9 cellular contexts compared by ENCODE assay signal in genomic region chr2:97868986-97869721, GRCh38.
A peak's percentile ranks its signal among the peaks of the same experiment; 100 is the strongest.
DNase-seq lines count a peak whose midpoint lies in the region; ATAC-seq and TF ChIP-seq lines count a peak whose summit lies in the region.
"Had no signal": no experiment of that assay in that cellular context is flagged by ENCODE, and none has a peak within 500 bp of the region (broad histone marks: within the 10 kb centered on the region; RNA-seq: fewer than 3 reads in every experiment).

No MANE protein-coding gene starts in this region.

- H3K9me3 Mint-ChIP-seq in GM23338 = peaks cover 29% of the 10 kb centered on the region
- H3K9me3 Mint-ChIP-seq: activated B cell treated with CpG ODN at 0.5 μM for 24 hours had no signal

- no peak overlapping the region for H2AFZ ChIP-seq in GM23338

- peaks cover 9% of the 10 kb centered on the region; the same call in 2 of the 3 replicates for H3K4me1 Mint-ChIP-seq in GM23338

- no peak overlapping the region for H3K4me3 Mint-ChIP-seq in GM23338
- H3K4me3 Mint-ChIP-seq: activated B cell treated with CpG ODN at 0.5 μM for 24 hours had no signal

- H3F3A ChIP-seq in GM23338 (replicated peaks; ENCODE audit: low read depth) = no peaks in the 10 kb centered on the region

- H3K4me3 ChIP-seq in GM23338 (no peak overlapping the region), retinal pigment epithelial cell (ENCODE audit: low read length) (no peak overlapping the region), prostate gland (no peak overlapping the region)

- intact Hi-C loops in cardiac septum (cut with DNase I) (loop anchor here (5.0 kb wide), 1 partner anchor 293 kb away; no protein-coding TSS in a partner anchor), prostate gland (cut with DNase I) (no loop called here)

- H3K4me1 ChIP-seq in GM23338 (ENCODE audit: insufficient read depth) (0 out of 2 replicates have a peak, but pooled peaks cover 9% of the 10 kb centered on the region), prostate gland (replicated peaks) (no peaks in the 10 kb centered on the region)

- H3K27me3 ChIP-seq in GM23338 (ENCODE audit: insufficient read depth) = no peaks in the 10 kb centered on the region
- no peaks in the 10 kb centered on the region for H3K27me3 ChIP-seq in prostate gland (replicated peaks; ENCODE audit: insufficient read depth)

- 76% methylated on average over 5 of the region's 5 CpGs for WGBS in prostate gland

- ATAC-seq in GM23338 (peak; percentile 39; the same call in 2 of the 3 replicates), SK-N-SH treated with all-trans-retinoic acid at 6 μM for 48 hours (peak; percentile 96), GM19395 (IDR thresholded peaks at IDR 0.05; ENCODE audit: unreplicated experiment) (no peak)

- peaks cover 30% of the 10 kb centered on the region for H3K36me3 Mint-ChIP-seq in GM23338 (ENCODE audit: low read depth)

- H3K27ac ChIP-seq in GM23338 (ENCODE audit: low read depth) (no peak overlapping the region), prostate gland (no peak overlapping the region)

- no peak overlapping the region for H3K27ac Mint-ChIP-seq in GM23338
- H3K27ac Mint-ChIP-seq: activated B cell treated with CpG ODN at 0.5 μM for 24 hours had no signal

- no peak overlapping the region for H3K4me2 ChIP-seq in GM23338

- H3K9me3 ChIP-seq in prostate gland = no peaks in the 10 kb centered on the region

- H3K79me2 ChIP-seq in GM23338 (replicated peaks; ENCODE audit: insufficient read depth) = peaks cover under 1% of the 10 kb centered on the region; the same call in 1 of the 2 replicates

- no peaks in the 10 kb centered on the region for H3K9me2 ChIP-seq in GM23338 (ENCODE audit: insufficient read depth)

- H3K27me3 Mint-ChIP-seq in GM23338 (ENCODE audit: insufficient read depth, low read depth, poor library complexity) = no peaks in the 10 kb centered on the region
- H3K27me3 Mint-ChIP-seq: activated B cell treated with CpG ODN at 0.5 μM for 24 hours had no signal

- no peak for TF ChIP-seq POLR2A in prostate gland (IDR thresholded peaks at IDR 0.05)

- TF ChIP-seq CTCF in GM23338 (conservative IDR thresholded peaks at IDR 0.05; ENCODE audit: low read depth in 2 of 2) (no peak), retinal pigment epithelial cell (conservative IDR thresholded peaks at IDR 0.05; ENCODE audit: low read depth, low read length) (no peak), prostate gland (IDR thresholded peaks at IDR 0.05) (no peak)

- DNase-seq in GM23338 (ENCODE audit: low spot score) (peak; percentile 33), cardiac septum (ENCODE audit: low spot score) (peak; percentile 79), retinal pigment epithelial cell (ENCODE audit: low read depth) (peak; percentile 73), prostate gland (ENCODE audit: low spot score) (no peak), NCI-H2171 treated with DMSO at 0.1 percent for 48 hours (lab: John Stamatoyannopoulos, UW) (no peak), HUDEP-2 (lab: John Stamatoyannopoulos, UW; ENCODE audit: unreplicated experiment in 76 of 76) (no peak)
- DNase-seq: activated B cell treated with CpG ODN at 0.5 μM for 24 hours had no signal

- H3K36me3 ChIP-seq in GM23338 (ENCODE audit: insufficient read depth) (peaks cover 8% of the 10 kb centered on the region), prostate gland (no peaks in the 10 kb centered on the region)

- H4K20me1 ChIP-seq in GM23338 (replicated peaks; ENCODE audit: insufficient read depth) = no peaks in the 10 kb centered on the region

TF ChIP-seq in GM23338, 12 proteins besides CTCF, POLR2A, EP300 and RAD21 (continues in another document):
- TF ChIP-seq ZNF114 (CRISPR knock-in tag; IDR thresholded peaks at IDR 0.05) (no peak), CREB1 (CRISPR knock-in tag; IDR thresholded peaks at IDR 0.05; ENCODE audit: low read depth) (no peak), NANOG (IDR thresholded peaks at IDR 0.05; ENCODE audit: borderline replicate concordance) (no peak)

TF ChIP-seq in SK-N-SH treated with all-trans-retinoic acid at 6 μM for 48 hours, 23 proteins besides CTCF, POLR2A, EP300 and RAD21:
- no peak for TF ChIP-seq CSRNP3 (CRISPR knock-in tag; IDR thresholded peaks at IDR 0.05)
- TF ChIP-seq ZFP3 (CRISPR knock-in tag; IDR thresholded peaks at IDR 0.05) = no peak
- no peak for TF ChIP-seq TCF4 (CRISPR knock-in tag; IDR thresholded peaks at IDR 0.05; ENCODE audit: borderline replicate concordance)
- TF ChIP-seq TOX (CRISPR knock-in tag; IDR thresholded peaks at IDR 0.05; ENCODE audit: borderline replicate concordance) = no peak
- TF ChIP-seq ZNF8 (CRISPR knock-in tag; IDR thresholded peaks at IDR 0.05) = no peak
- TF ChIP-seq ISL1 (CRISPR knock-in tag; IDR thresholded peaks at IDR 0.05) = no peak
- no peak for TF ChIP-seq ZNF70 (CRISPR knock-in tag; IDR thresholded peaks at IDR 0.05)
- no peak for TF ChIP-seq ESRRG (CRISPR knock-in tag; IDR thresholded peaks at IDR 0.05)
- TF ChIP-seq RARB (CRISPR knock-in tag; IDR thresholded peaks at IDR 0.05) = no peak
- TF ChIP-seq PPARA (CRISPR knock-in tag; IDR thresholded peaks at IDR 0.05; ENCODE audit: borderline replicate concordance) = no peak
- no peak for TF ChIP-seq ZNF565 (CRISPR knock-in tag; conservative IDR thresholded peaks at IDR 0.05; ENCODE audit: low read depth)
- TF ChIP-seq GLIS3 (CRISPR knock-in tag; IDR thresholded peaks at IDR 0.05) = no peak
- TF ChIP-seq OSR1 (CRISPR knock-in tag; IDR thresholded peaks at IDR 0.05) = no peak
- no peak for TF ChIP-seq ZC3H10 (CRISPR knock-in tag; IDR thresholded peaks at IDR 0.05)
- no peak for TF ChIP-seq CREB5 (CRISPR knock-in tag; IDR thresholded peaks at IDR 0.05; ENCODE audit: low read depth)

Comparison
In these comparisons a context has a peak if more than half of its experiments do, and no peak if none do; other contexts are left out.
1. DNase-seq: peak in GM23338 (single experiment), cardiac septum (single experiment) and retinal pigment epithelial cell (single experiment); none in prostate gland (single experiment), NCI-H2171 treated with DMSO at 0.1 percent for 48 hours (single experiment) and HUDEP-2 (0 of 76).